8 cellular contexts compared by ENCODE assay signal in the genomic region with DNA sequence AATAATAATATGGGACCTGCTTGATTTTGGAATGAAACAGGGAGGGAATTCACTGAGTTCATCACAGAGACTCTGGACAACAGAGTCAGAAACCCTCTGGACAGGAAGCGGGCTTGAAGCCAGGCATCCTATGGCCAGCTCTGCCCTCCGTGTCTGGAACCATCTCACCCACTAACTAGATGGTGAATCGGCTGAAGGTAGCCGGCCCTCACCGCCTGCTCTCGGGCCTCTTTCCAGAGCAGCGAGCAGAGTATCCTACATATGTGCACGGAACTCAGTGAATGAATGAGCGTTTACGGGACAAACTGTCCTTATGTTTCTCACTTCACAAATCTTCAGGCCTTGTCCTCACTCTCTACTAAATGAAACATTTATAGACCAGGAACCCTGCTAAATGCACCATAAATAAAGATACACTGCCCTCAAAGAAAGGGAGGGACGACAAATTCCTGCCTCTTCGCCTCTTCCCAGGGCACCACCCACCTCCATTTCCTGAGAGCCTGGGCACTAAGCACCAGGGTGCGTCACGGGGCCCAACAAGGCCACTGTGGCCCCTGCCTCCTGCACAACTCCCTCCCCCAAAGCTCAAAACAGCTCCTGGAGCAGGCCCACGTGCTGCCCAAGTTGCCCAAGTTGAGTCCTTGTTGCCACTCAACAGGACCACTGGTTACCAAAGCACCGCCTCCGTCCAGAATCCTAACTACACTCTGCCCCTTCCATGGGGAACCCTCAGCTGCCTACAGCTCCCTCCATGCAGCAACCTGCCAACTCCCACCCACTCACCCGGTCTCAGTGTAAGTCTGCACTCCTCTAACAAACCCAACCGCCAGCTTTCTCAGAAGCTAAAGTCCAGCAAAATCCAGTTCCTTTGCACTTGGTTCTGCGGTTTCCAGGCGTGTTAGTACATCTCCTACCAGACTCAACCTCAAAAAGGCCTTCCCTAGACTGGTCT. TPM values are rescaled to one million over a fixed set of nuclear protein-coding genes. Genes with fewer than 3 reads are reported as not detected.
A peak's percentile ranks its signal among the peaks of the same experiment; 100 is the strongest.
DNase-seq lines count a peak whose midpoint lies in the region; ATAC-seq, FAIRE-seq and TF ChIP-seq lines count a peak whose summit lies in the region.

No MANE protein-coding gene starts in this region.

- no peaks in the 10 kb centered on the region for H3K9me3 ChIP-seq in OCI-LY3 (ENCODE audit: insufficient read depth, low read length)
- H3K9me3 ChIP-seq in pancreas, result no peaks in the 10 kb centered on the region

- DNase-seq in H7 (peak; percentile 53), epithelial cell of prostate (ENCODE audit: low read depth, low spot score) (no peak), pancreas (peak in 5 of 6 donors; percentile 28 to 61 (median 49)), head of caudate nucleus (no peak), omental fat pad (ENCODE audit: low spot score) (no peak)

- peak overlapping the region; percentile 97 for H3K4me2 ChIP-seq in OCI-LY3 (ENCODE audit: low read length)

- FAIRE-seq in pancreas (lab: Jason Lieb, UNC), result no peak

- TF ChIP-seq CTCF in OCI-LY3 (IDR thresholded peaks at IDR 0.05; ENCODE audit: low read depth, low read length) (no peak), pancreas (IDR thresholded peaks at IDR 0.05) (no peak), omental fat pad (IDR thresholded peaks at IDR 0.05) (no peak)

- no peaks in the 10 kb centered on the region for H3K79me2 ChIP-seq in OCI-LY3 (ENCODE audit: low read length)

- peaks cover 2% of the 10 kb centered on the region; the same call in 1 of the 2 replicates for H3K27me3 ChIP-seq in H7 (ENCODE audit: control insufficient read depth, insufficient read depth, low read length)
- peaks cover 85% of the 10 kb centered on the region for H3K27me3 ChIP-seq in OCI-LY3 (ENCODE audit: low read depth, low read length)
- no peaks in the 10 kb centered on the region for H3K27me3 ChIP-seq in pancreas

- no peaks in the 10 kb centered on the region for H3K36me3 ChIP-seq in H7 (replicated peaks; ENCODE audit: control insufficient read depth, insufficient read depth, low read length)
- no peaks in the 10 kb centered on the region for H3K36me3 ChIP-seq in OCI-LY3 (replicated peaks; ENCODE audit: low read depth, low read length)
- no peaks in the 10 kb centered on the region for H3K36me3 ChIP-seq in pancreas

- H3K4me1 ChIP-seq in OCI-LY3 (ENCODE audit: low read length), result peaks cover 17% of the 10 kb centered on the region
- H3K4me1 ChIP-seq in pancreas, result peaks cover 16 to 52% (median 47%) of the 10 kb centered on the region in 3 donors

- WGBS in pancreas, 2 donors, result 23 to 36% methylated on average over 21 of the region's 21 CpGs

- no peaks in the 10 kb centered on the region for H4K20me1 ChIP-seq in OCI-LY3 (ENCODE audit: insufficient read depth, low read length)

- H3K4me3 ChIP-seq in H7 (ENCODE audit: insufficient read depth, low read depth, low read length) (peak overlapping the region; percentile 65), OCI-LY3 (ENCODE audit: low read length) (peak overlapping the region; percentile 86), pancreas (peak overlapping the region; percentile 77 to 93 (median 86))

- intact Hi-C loops in pancreas (cut with DNase I) (loop anchor here in 2 of 3 donors (5.0 to 10.0 kb wide), 4 partner anchors 112 to 137 kb away; no protein-coding TSS in a partner anchor), head of caudate nucleus (cut with DNase I) (loop anchor here (10.0 kb wide), 1 partner anchor 545 kb away; no protein-coding TSS in a partner anchor)

- H3K27ac ChIP-seq in OCI-LY3 (ENCODE audit: low read length) (no peak overlapping the region), epithelial cell of prostate (peak overlapping the region; percentile 61), pancreas (peak overlapping the region; percentile 72 to 79 (median 74))

- ATAC-seq in pancreas (peak; percentile 7 to 22 (median 10)), HG03565 (IDR thresholded peaks at IDR 0.05; ENCODE audit: unreplicated experiment) (no peak), omental fat pad (ENCODE audit: low FRiP score) (no peak), HG03045 (IDR thresholded peaks at IDR 0.05; ENCODE audit: unreplicated experiment) (no peak)

- no peak overlapping the region for H3K9ac ChIP-seq in OCI-LY3 (ENCODE audit: low read length)

- H2AFZ ChIP-seq in OCI-LY3 (ENCODE audit: low read depth, low read length), result no peak overlapping the region

RNA-seq across cellular contexts. Expression of a gene that starts 1.7 kb away (rescaled TPM):
- total RNA-seq in H7 (2014; rRNA removed; shearing (Covaris generic)), result 29.8 and 53.2 TPM in 2 replicates
- total RNA-seq in pancreas (10 to 100 TPM; 21.3 to 43.2 (median 31.1) TPM), omental fat pad (10 to 100 TPM; 22.2 to 68.0 (median 31.9) TPM)
- 10 to 100 TPM; 37.1 to 46.2 TPM for polyA plus RNA-seq in pancreas

Comparison
In these comparisons a context has a peak if more than half of its experiments do, and no peak if none do; other contexts are left out.
1. DNase-seq: peak in H7 (single experiment) and pancreas (5 of 6); none in epithelial cell of prostate (single experiment), head of caudate nucleus (0 of 42) and omental fat pad (single experiment).
2. ATAC-seq: peak in pancreas (4 of 4); none in HG03565 (single experiment), omental fat pad (single experiment) and HG03045 (single experiment).
3. Peak in every context shown above with its lines, with median percentiles within 50 percentile points of each other: H3K4me3 ChIP-seq.